ENCODE assay signal across 14 cellular contexts in genomic region chr5:37739817-37740261, GRCh38.
DNase-seq lines count a peak whose midpoint lies in the region; ATAC-seq and TF ChIP-seq lines count a peak whose summit lies in the region.
"Had no signal": no experiment of that assay in that cellular context is flagged by ENCODE, and none has a peak within 500 bp of the region (broad histone marks: within the 10 kb centered on the region; RNA-seq: fewer than 3 reads in every experiment).

No MANE protein-coding gene starts in this region.

- TF ChIP-seq CTCF in HEK293 (tag by site-specific recombination; IDR thresholded peaks at IDR 0.05) = no peak
- no peak for TF ChIP-seq CTCF in choroid plexus epithelial cell (conservative IDR thresholded peaks at IDR 0.05; ENCODE audit: low read depth, low read length)

- DNase-seq in choroid plexus epithelial cell (ENCODE audit: low read depth) (peak; percentile 78), myocyte (ENCODE audit: low read depth) (peak; percentile 60), NCI-H774 (lab: John Stamatoyannopoulos, UW) (no peak)
- no peak for DNase-seq in stimulated activated CD4-positive, alpha-beta T cell treated with anti-CD3 and anti-CD28 coated beads, Interleukin-1b, Interleukin-23, amount 100 ng/mL, for 48 hours
- DNase-seq: activated CD8-positive, alpha-beta memory T cell treated with anti-CD3 and anti-CD28 coated beads for 24 hours; activated gamma-delta T cell; DMS 273 treated with DMSO at 0.1 percent for 48 hours; heart right ventricle; MM.1S; naive B cell had no signal

- CTCF ChIA-PET in HEK293 (lab: Yijun Ruan, JAX) = interaction anchor here (10.6 kb wide), 1 partner anchor 17 kb away, joined by 117 read pairs; no protein-coding TSS in a partner anchor

- ATAC-seq in HG03196 (IDR thresholded peaks at IDR 0.05; ENCODE audit: unreplicated experiment) (no peak), GM21360 (IDR thresholded peaks at IDR 0.05; ENCODE audit: unreplicated experiment) (no peak)

- H3K27ac ChIP-seq in ACC112 (ENCODE audit: low read depth, low read length) (peak overlapping the region; percentile 95), HEK293 (ENCODE audit: extremely low read depth, low read depth, low read length) (no peak overlapping the region)

- peak overlapping the region; percentile 47 for H2AFZ ChIP-seq in ACC112 (ENCODE audit: low read length, unreplicated experiment)

- H3K4me1 ChIP-seq in ACC112 (ENCODE audit: control insufficient read depth, insufficient read depth, low read length, unreplicated experiment) = peaks cover 46% of the 10 kb centered on the region
- peaks cover 41% of the 10 kb centered on the region for H3K4me1 ChIP-seq in HEK293 (ENCODE audit: control insufficient read depth, insufficient read depth, low read length)

- POLR2A ChIA-PET in HEK293 (lab: Yijun Ruan, JAX) = no interaction called here

- H3K79me2 ChIP-seq in ACC112 (ENCODE audit: control insufficient read depth, insufficient read depth, low read length, unreplicated experiment) = no peaks in the 10 kb centered on the region

- H3K36me3 ChIP-seq in ACC112 (ENCODE audit: insufficient read depth, low read length) = no peaks in the 10 kb centered on the region
- H3K36me3 ChIP-seq in HEK293 (ENCODE audit: control insufficient read depth in 2 of 2, insufficient read depth in 1 of 2, low read length in 2 of 2) = no peaks in the 10 kb centered on the region

- peak overlapping the region; percentile 52 for H3K4me3 ChIP-seq in ACC112 (ENCODE audit: low read depth, low read length)
- H3K4me3 ChIP-seq in HEK293 (ENCODE audit: low read depth, low read length) = no peak overlapping the region
- H3K4me3 ChIP-seq in choroid plexus epithelial cell (ENCODE audit: low read depth, low read length) = no peak overlapping the region
- H3K4me3 ChIP-seq: heart right ventricle had no signal

- no peaks in the 10 kb centered on the region for H3K27me3 ChIP-seq in ACC112 (ENCODE audit: insufficient read depth, low read length)
- H3K27me3 ChIP-seq: heart right ventricle had no signal

- no peaks in the 10 kb centered on the region for H3K9me3 ChIP-seq in HEK293 (ENCODE audit: control insufficient read depth, insufficient read depth, low read depth, low read length)
- H3K9me3 ChIP-seq: heart right ventricle had no signal

TF ChIP-seq in HEK293, 187 proteins besides CTCF, POLR2A, EP300 and RAD21:
- TF ChIP-seq PRDM10 (tag by site-specific recombination; IDR thresholded peaks at IDR 0.05) (peak; percentile 47; the same call in 1 of the 2 replicates), PRDM6 (tag by site-specific recombination; IDR thresholded peaks at IDR 0.05) (peak; percentile 73), BCL6B (tag by site-specific recombination; IDR thresholded peaks at IDR 0.05) (peak; percentile 73; the same call in 1 of the 2 replicates), MZF1 (tag by site-specific recombination; IDR thresholded peaks at IDR 0.05; ENCODE audit: borderline replicate concordance) (0 out of 2 replicates have a peak, but pooled peaks have one; percentile 20), OSR2 (tag by site-specific recombination; IDR thresholded peaks at IDR 0.05) (no peak)

Comparison
In these comparisons a context has a peak if more than half of its experiments do, and no peak if none do; other contexts are left out.
1. DNase-seq: peak in choroid plexus epithelial cell (single experiment) and myocyte (single experiment); none in stimulated activated CD4-positive, alpha-beta T cell treated with anti-CD3 and anti-CD28 coated beads, Interleukin-1b, Interleukin-23, amount 100 ng/mL, for 48 hours (single experiment) and NCI-H774 (single experiment).